In the genomic region with DNA sequence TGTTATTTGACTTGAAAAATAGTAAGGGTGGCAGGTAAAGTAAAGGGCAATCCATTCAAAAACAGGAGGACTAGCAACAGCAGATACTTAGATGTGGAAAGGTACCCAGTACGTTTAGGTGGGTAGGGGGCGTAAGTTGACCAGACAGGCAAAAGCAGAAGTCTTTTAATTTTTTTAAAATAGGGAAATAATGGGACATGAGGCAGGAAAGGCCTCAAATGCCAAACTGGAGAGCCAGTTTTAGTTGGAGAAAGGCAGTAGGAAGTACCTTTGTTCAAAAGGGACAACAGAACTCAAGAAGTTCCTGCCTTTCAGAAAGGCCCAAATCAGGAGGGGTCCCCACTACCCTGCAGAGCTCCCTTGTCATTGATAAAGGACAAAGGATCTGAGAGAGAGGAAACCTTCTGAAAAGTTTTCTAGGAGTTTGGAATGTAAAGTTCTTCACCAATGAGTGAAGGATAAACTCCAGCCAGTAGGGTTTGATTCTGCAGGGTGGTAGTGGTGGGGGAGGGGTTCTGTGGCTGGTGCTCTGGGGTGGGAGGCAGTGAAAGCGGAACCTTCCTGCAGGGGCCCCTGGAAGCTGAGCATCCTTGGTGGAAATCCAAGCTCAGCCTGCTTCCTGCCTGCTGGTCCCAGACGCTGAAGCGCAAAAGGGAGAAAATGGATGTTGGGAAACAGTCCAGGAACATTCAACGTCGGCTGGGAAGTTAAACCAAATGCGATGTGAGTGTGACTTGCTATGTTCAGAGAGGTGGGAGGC, we compare ENCODE assay signal across 21 cellular contexts. TPM values are rescaled to one million over a fixed set of nuclear protein-coding genes. Genes with fewer than 3 reads are reported as not detected.
DNase-seq lines count a peak whose midpoint lies in the region; ATAC-seq and TF ChIP-seq lines count a peak whose summit lies in the region.
"Had no signal": no experiment of that assay in that cellular context is flagged by ENCODE, and none has a peak within 500 bp of the region (broad histone marks: within the 10 kb centered on the region; RNA-seq: fewer than 3 reads in every experiment).

No MANE protein-coding gene starts in this region.

- H3K36me3 Mint-ChIP-seq in endothelial cell (ENCODE audit: low read depth, unreplicated experiment): no peaks in the 10 kb centered on the region
- H3K36me3 Mint-ChIP-seq: T-cell had no signal

- WGBS in heart right ventricle, 2 donors: 48 to 54% methylated on average over 8 of the region's 8 CpGs
- WGBS in adrenal gland, 4 donors: 56 to 73% (median 61%) methylated on average over 8 of the region's 8 CpGs

- intact Hi-C loops in heart right ventricle (cut with DNase I) (no loop called here), left cardiac atrium (cut with DNase I) (no loop called here), uterus (cut with DNase I; ENCODE audit: low total_unique reads) (no loop called here), adrenal gland (cut with DNase I) (no loop called here)

- peak overlapping the region; percentile 91 for H3K27ac Mint-ChIP-seq in endothelial cell (ENCODE audit: unreplicated experiment)
- H3K27ac Mint-ChIP-seq: activated CD4-positive, alpha-beta T cell treated with anti-CD3 and anti-CD28 coated beads, Interleukin-2, amount 10 ng/mL, durations not matched to agents 7 days and 5 days; T-cell had no signal

- H3K4me1 Mint-ChIP-seq in endothelial cell (ENCODE audit: unreplicated experiment): peaks cover 58% of the 10 kb centered on the region
- H3K4me1 Mint-ChIP-seq: activated CD4-positive, alpha-beta T cell treated with anti-CD3 and anti-CD28 coated beads, Interleukin-2, amount 10 ng/mL, durations not matched to agents 7 days and 5 days; T-cell had no signal

- peak overlapping the region; percentile 66 for H3K4me3 Mint-ChIP-seq in endothelial cell (ENCODE audit: unreplicated experiment)
- H3K4me3 Mint-ChIP-seq: activated CD4-positive, alpha-beta T cell treated with anti-CD3 and anti-CD28 coated beads, Interleukin-2, amount 10 ng/mL, durations not matched to agents 7 days and 5 days; neural crest cell; T-cell had no signal

- H3K4me1 ChIP-seq in heart right ventricle (peaks cover 0 to 37% (median 9%) of the 10 kb centered on the region in 9 donors), uterus (no peaks in the 10 kb centered on the region), adrenal gland (replicated peaks in 1 of 2) (no peaks in the 10 kb centered on the region)
- H3K4me1 ChIP-seq: spleen had no signal

- TF ChIP-seq CTCF in heart right ventricle (IDR thresholded peaks at IDR 0.05) (no peak), endothelial cell (IDR thresholded peaks at IDR 0.05; ENCODE audit: unreplicated experiment) (no peak), uterus (IDR thresholded peaks at IDR 0.05) (no peak), adrenal gland (IDR thresholded peaks at IDR 0.05) (no peak)

- no peaks in the 10 kb centered on the region for H3K9me3 ChIP-seq in heart right ventricle
- H3K9me3 ChIP-seq in uterus: no peaks in the 10 kb centered on the region
- no peaks in the 10 kb centered on the region for H3K9me3 ChIP-seq in adrenal gland (replicated peaks in 1 of 3)
- H3K9me3 ChIP-seq: A549, Caco-2, spleen had no signal

- TF ChIP-seq POLR2A in uterus (IDR thresholded peaks at IDR 0.05) (no peak), adrenal gland (IDR thresholded peaks at IDR 0.05) (no peak)

- H3K36me3 ChIP-seq in heart right ventricle: no peaks in the 10 kb centered on the region
- no peaks in the 10 kb centered on the region for H3K36me3 ChIP-seq in uterus
- no peaks in the 10 kb centered on the region for H3K36me3 ChIP-seq in adrenal gland (replicated peaks in 1 of 2)
- H3K36me3 ChIP-seq: spleen had no signal

- H3K27me3 ChIP-seq in heart right ventricle (no peaks in the 10 kb centered on the region), uterus (no peaks in the 10 kb centered on the region), adrenal gland (no peaks in the 10 kb centered on the region)
- H3K27me3 ChIP-seq: spleen had no signal

- H3K4me3 ChIP-seq in heart right ventricle: no peak overlapping the region
- H3K4me3 ChIP-seq in uterus: no peak overlapping the region
- no peak overlapping the region for H3K4me3 ChIP-seq in adrenal gland
- H3K4me3 ChIP-seq: A549, GM23248, spleen had no signal

- H3K27me3 Mint-ChIP-seq in endothelial cell (ENCODE audit: unreplicated experiment): peaks cover 6% of the 10 kb centered on the region
- H3K27me3 Mint-ChIP-seq: activated CD4-positive, alpha-beta T cell treated with anti-CD3 and anti-CD28 coated beads, Interleukin-2, amount 10 ng/mL, durations not matched to agents 7 days and 5 days had no signal

- no peaks in the 10 kb centered on the region for H3K9me3 Mint-ChIP-seq in endothelial cell (ENCODE audit: unreplicated experiment)
- H3K9me3 Mint-ChIP-seq: activated CD4-positive, alpha-beta T cell treated with anti-CD3 and anti-CD28 coated beads, Interleukin-2, amount 10 ng/mL, durations not matched to agents 7 days and 5 days; neural crest cell; T-cell had no signal

- peak in 5 of 8 donors; percentile 11 to 24 (median 18) for ATAC-seq in heart right ventricle
- ATAC-seq in left cardiac atrium: no peak
- no peak for ATAC-seq in HG02870 (IDR thresholded peaks at IDR 0.05; ENCODE audit: unreplicated experiment)
- ATAC-seq: A549, esophagus mucosa, T-cell had no signal

- DNase-seq in heart right ventricle: no peak
- no peak for DNase-seq in left cardiac atrium
- peak; percentile 65 for DNase-seq in endothelial cell (ENCODE audit: low spot score)
- DNase-seq in iPS-NIHi11 (ENCODE audit: low spot score): peak; percentile 63
- DNase-seq in uterus: peak in 1 of 2 donors; percentile 29
- DNase-seq in adrenal gland: no peak
- DNase-seq in NCI-H524 treated with DMSO at 0.1 percent for 48 hours (lab: John Stamatoyannopoulos, UW): no peak
- DNase-seq: activated CD4-positive, alpha-beta T cell treated with anti-CD3 and anti-CD28 coated beads, Interleukin-2, amount 10 ng/mL, durations not matched to agents 7 days and 5 days; activated effector memory CD4-positive, alpha-beta T cell treated with anti-CD3 and anti-CD28 coated beads, Interleukin-2, amount 50 U/mL, for 16 hours; Caco-2; GM23248; NCI-H1694 treated with DMSO at 0.1 percent for 48 hours; NCI-H446 treated with DMSO at 0.1 percent for 48 hours; Right ventricle myocardium superior; spleen; stimulated activated CD4-positive, alpha-beta T cell treated with anti-CD3 and anti-CD28 coated beads, Interleukin-4, amount 100 ng/mL, for 4 hours; T-cell had no signal

- peak overlapping the region in 9 of 10 donors; percentile 6 to 56 (median 33) for H3K27ac ChIP-seq in heart right ventricle
- peak overlapping the region; percentile 6 to 41 for H3K27ac ChIP-seq in uterus
- no peak overlapping the region for H3K27ac ChIP-seq in adrenal gland
- H3K27ac ChIP-seq: GM23248, spleen had no signal

RNA-seq across cellular contexts. Expression of gene TMEM17, which starts 40.1 kb away (rescaled TPM):
- total RNA-seq in heart right ventricle (1 to 10 TPM; 1.2 to 3.2 (median 2.2) TPM), left cardiac atrium (1 to 10 TPM; 1.3 TPM), endothelial cell (ENCODE audit: unreplicated experiment) (1.7 TPM), uterus (1 to 10 TPM in 2 of 4 donors, not detected in 2; 1.0 to 3.1 TPM), adrenal gland (1 to 10 TPM in 7 of 8 donors, under 1 TPM in 1; 0.30 to 6.5 (median 3.5) TPM)
- polyA plus RNA-seq in heart right ventricle (under 1 TPM; 0.66 to 0.93 TPM), adrenal gland (1 to 10 TPM; 1.1 to 7.2 (median 1.5) TPM)
- total RNA-seq: activated CD4-positive, alpha-beta T cell treated with anti-CD3 and anti-CD28 coated beads, Interleukin-2, amount 10 ng/mL, durations not matched to agents 7 days and 5 days had no signal

Comparison
In these comparisons a context has a peak if more than half of its experiments do, and no peak if none do; other contexts are left out.
1. ATAC-seq: peak in heart right ventricle (5 of 8); none in left cardiac atrium (0 of 2) and HG02870 (single experiment).
2. DNase-seq: peak in endothelial cell (single experiment) and iPS-NIHi11 (single experiment); none in heart right ventricle (0 of 2), left cardiac atrium (single experiment), adrenal gland (0 of 7) and NCI-H524 treated with DMSO at 0.1 percent for 48 hours (single experiment).
3. H3K27ac ChIP-seq: peak in heart right ventricle (9 of 10) and uterus (2 of 2); none in adrenal gland (0 of 5).